ENCODE assay signal across 22 cellular contexts in genomic region chr6:137877113-137877512, GRCh38. TPM values are rescaled to one million over a fixed set of nuclear protein-coding genes. Genes with fewer than 3 reads are reported as not detected.
DNase-seq lines count a peak whose midpoint lies in the region; ATAC-seq and TF ChIP-seq lines count a peak whose summit lies in the region.
"Had no signal": no experiment of that assay in that cellular context is flagged by ENCODE, and none has a peak within 500 bp of the region (broad histone marks: within the 10 kb centered on the region; RNA-seq: fewer than 3 reads in every experiment).

No MANE protein-coding gene starts in this region.

- peaks cover 76% of the 10 kb centered on the region for H3K36me3 ChIP-seq in neutrophil

- TF ChIP-seq CTCF in CD4-positive, alpha-beta T cell (IDR thresholded peaks at IDR 0.05): no peak
- no peak for TF ChIP-seq CTCF in neutrophil (IDR thresholded peaks at IDR 0.05)

- H3K4me1 Mint-ChIP-seq in activated T-cell treated with anti-CD3 and anti-CD28 coated beads, Interleukin-2, amount 50 U/mL, for 4 hours (ENCODE audit: low read depth): peaks cover 76% of the 10 kb centered on the region
- peaks cover 90% of the 10 kb centered on the region for H3K4me1 Mint-ChIP-seq in CD4-positive, alpha-beta T cell (ENCODE audit: low read depth)
- H3K4me1 Mint-ChIP-seq in activated T-helper 17 cell treated with anti-CD3 and anti-CD28 coated beads, Interleukin-2, amount 50 U/mL, for 72 hours: peaks cover 24% of the 10 kb centered on the region

- intact Hi-C loops in CD4-positive, alpha-beta T cell (cut with DNase I, micrococcal nuclease): loop anchor here in 1 of 2 experiments (5.0 kb wide), 1 partner anchor 235 kb away; no protein-coding TSS in a partner anchor

- no peak overlapping the region for H3K27ac ChIP-seq in CD4-positive, alpha-beta T cell (ENCODE audit: low read depth, low read length)
- H3K27ac ChIP-seq in neutrophil: peak overlapping the region; percentile 74
- H3K27ac ChIP-seq: cardiac muscle cell, Peyer's patch, sigmoid colon, SJCRH30, testis had no signal

- H3K4me3 ChIP-seq in neutrophil (ENCODE audit: low read depth in 1 of 2, low read length in 1 of 2): no peak overlapping the region
- H3K4me3 ChIP-seq: cardiac muscle cell, MG63, Peyer's patch, sigmoid colon, SJCRH30, testis, vagina had no signal

- no peak for DNase-seq in activated T-cell treated with anti-CD3 and anti-CD28 coated beads, Interleukin-2, amount 50 U/mL, for 4 hours
- DNase-seq in activated T-cell treated with anti-CD3 and anti-CD28 coated beads, Interleukin-2, amount 50 U/mL, for 1 hour: no peak
- DNase-seq in CD4-positive, alpha-beta T cell: no peak
- DNase-seq in NK-92 treated with Interleukin-12 subunit alpha and Interleukin-12 subunit beta, amount 100 ng/mL, for 24 hours (lab: John Stamatoyannopoulos, UW): no peak
- DNase-seq in HCEC 1CT: no peak
- DNase-seq: activated effector memory CD4-positive, alpha-beta T cell treated with Interleukin-2 at 50 U/mL for 16 hours; DMS79; MG63; NCI-H1436 treated with DMSO at 0.1 percent for 48 hours; NCI-H510A; Peyer's patch; posterior cingulate gyrus; sigmoid colon; SJCRH30; testis had no signal

- peak overlapping the region; percentile 54 for H3K4me3 Mint-ChIP-seq in activated T-cell treated with anti-CD3 and anti-CD28 coated beads, Interleukin-2, amount 50 U/mL, for 4 hours
- H3K4me3 Mint-ChIP-seq in CD4-positive, alpha-beta T cell: peak overlapping the region; percentile 76
- H3K4me3 Mint-ChIP-seq in activated T-helper 17 cell treated with anti-CD3 and anti-CD28 coated beads, Interleukin-2, amount 50 U/mL, for 72 hours: peak overlapping the region; percentile 95
- H3K4me3 Mint-ChIP-seq: nephron had no signal

- no peaks in the 10 kb centered on the region for H3K27me3 Mint-ChIP-seq in activated T-cell treated with anti-CD3 and anti-CD28 coated beads, Interleukin-2, amount 50 U/mL, for 4 hours (ENCODE audit: low read depth)
- no peaks in the 10 kb centered on the region for H3K27me3 Mint-ChIP-seq in CD4-positive, alpha-beta T cell
- H3K27me3 Mint-ChIP-seq in activated T-helper 17 cell treated with anti-CD3 and anti-CD28 coated beads, Interleukin-2, amount 50 U/mL, for 72 hours: no peaks in the 10 kb centered on the region

- H3K36me3 Mint-ChIP-seq in activated T-cell treated with anti-CD3 and anti-CD28 coated beads, Interleukin-2, amount 50 U/mL, for 4 hours (ENCODE audit: insufficient read depth): peaks cover 80% of the 10 kb centered on the region
- peaks cover 100% of the 10 kb centered on the region for H3K36me3 Mint-ChIP-seq in CD4-positive, alpha-beta T cell (ENCODE audit: low read depth)
- H3K36me3 Mint-ChIP-seq in activated T-helper 17 cell treated with anti-CD3 and anti-CD28 coated beads, Interleukin-2, amount 50 U/mL, for 72 hours (ENCODE audit: low read depth): peaks cover 100% of the 10 kb centered on the region

- H3K4me1 ChIP-seq in neutrophil (ENCODE audit: control insufficient read depth in 1 of 2, insufficient read depth in 1 of 2, low read depth in 1 of 2, low read length in 1 of 2): peaks cover 59 to 62% of the 10 kb centered on the region in 2 experiments

- POLR2A ChIA-PET in CD4-positive, alpha-beta T cell (lab: Charles Lee): interaction anchor here (1.1 to 2.8 kb wide), 2 partner anchors 10 to 67 kb away, joined by 3 to 23 read pairs; partner anchors contain the start of gene TNFAIP3

- ATAC-seq in activated T-cell treated with anti-CD3 and anti-CD28 coated beads, Interleukin-2, amount 50 U/mL, for 4 hours: no peak
- ATAC-seq in CD4-positive, alpha-beta T cell (ENCODE audit: poor library complexity): no peak
- no peak for ATAC-seq in activated T-helper 17 cell treated with anti-CD3 and anti-CD28 coated beads, Interleukin-2, amount 50 U/mL, for 72 hours (replicated peaks)
- ATAC-seq in HG03045 (IDR thresholded peaks at IDR 0.05; ENCODE audit: unreplicated experiment): no peak
- ATAC-seq: HCT116 had no signal

- CTCF ChIA-PET in CD4-positive, alpha-beta T cell (lab: Charles Lee): interaction anchor here (1.5 kb wide), 1 partner anchor 53 kb away, joined by 5 read pairs; no protein-coding TSS in a partner anchor

- H3K9me3 ChIP-seq in CD4-positive, alpha-beta T cell (ENCODE audit: control insufficient read depth, low read length): no peaks in the 10 kb centered on the region
- no peaks in the 10 kb centered on the region for H3K9me3 ChIP-seq in neutrophil
- H3K9me3 ChIP-seq: MG63, Peyer's patch, sigmoid colon, SJCRH30, testis, vagina had no signal

- peak overlapping the region; percentile 95 for H3K27ac Mint-ChIP-seq in CD4-positive, alpha-beta T cell
- peak overlapping the region; percentile 84 for H3K27ac Mint-ChIP-seq in activated T-helper 17 cell treated with anti-CD3 and anti-CD28 coated beads, Interleukin-2, amount 50 U/mL, for 72 hours
- H3K27ac Mint-ChIP-seq: nephron had no signal

- H3K9me3 Mint-ChIP-seq in activated T-cell treated with anti-CD3 and anti-CD28 coated beads, Interleukin-2, amount 50 U/mL, for 4 hours: no peaks in the 10 kb centered on the region
- H3K9me3 Mint-ChIP-seq in CD4-positive, alpha-beta T cell: no peaks in the 10 kb centered on the region
- no peaks in the 10 kb centered on the region for H3K9me3 Mint-ChIP-seq in activated T-helper 17 cell treated with anti-CD3 and anti-CD28 coated beads, Interleukin-2, amount 50 U/mL, for 72 hours
- H3K9me3 Mint-ChIP-seq: nephron had no signal

- no peaks in the 10 kb centered on the region for H3K27me3 ChIP-seq in CD4-positive, alpha-beta T cell (ENCODE audit: control insufficient read depth, insufficient read depth, low read length)
- no peaks in the 10 kb centered on the region for H3K27me3 ChIP-seq in neutrophil
- H3K27me3 ChIP-seq: cardiac muscle cell, MG63, Peyer's patch, sigmoid colon, SJCRH30, testis, vagina had no signal

RNA-seq across cellular contexts. Expression of gene TNFAIP3, which starts 10.1 kb away (rescaled TPM):
- 100 to 1,000 TPM; 254 to 441 (median 334) TPM for total RNA-seq in activated T-cell treated with anti-CD3 and anti-CD28 coated beads, Interleukin-2, amount 50 U/mL, for 4 hours
- 1,000 to 10,000 TPM; 3,816 to 3,885 TPM for total RNA-seq in CD4-positive, alpha-beta T cell
- total RNA-seq in activated T-helper 17 cell treated with anti-CD3 and anti-CD28 coated beads, Interleukin-2, amount 50 U/mL, for 72 hours: 100 to 1,000 TPM; 254 to 663 TPM

Comparison
In these comparisons a context has a peak if more than half of its experiments do, and no peak if none do; other contexts are left out.
1. RNA of gene TNFAIP3, which starts 10.1 kb away (total RNA-seq): 3,816 to 3,885 TPM in CD4-positive, alpha-beta T cell; 254 to 663 TPM in activated T-helper 17 cell treated with anti-CD3 and anti-CD28 coated beads, Interleukin-2, amount 50 U/mL, for 72 hours and 254 to 441 TPM in activated T-cell treated with anti-CD3 and anti-CD28 coated beads, Interleukin-2, amount 50 U/mL, for 4 hours; every median in the first group is over 4 times any median in the second.
2. Peak in every context shown above with its lines, with median percentiles within 50 percentile points of each other: H3K4me3 Mint-ChIP-seq.